10 cellular contexts compared by ENCODE assay signal in the genomic region with DNA sequence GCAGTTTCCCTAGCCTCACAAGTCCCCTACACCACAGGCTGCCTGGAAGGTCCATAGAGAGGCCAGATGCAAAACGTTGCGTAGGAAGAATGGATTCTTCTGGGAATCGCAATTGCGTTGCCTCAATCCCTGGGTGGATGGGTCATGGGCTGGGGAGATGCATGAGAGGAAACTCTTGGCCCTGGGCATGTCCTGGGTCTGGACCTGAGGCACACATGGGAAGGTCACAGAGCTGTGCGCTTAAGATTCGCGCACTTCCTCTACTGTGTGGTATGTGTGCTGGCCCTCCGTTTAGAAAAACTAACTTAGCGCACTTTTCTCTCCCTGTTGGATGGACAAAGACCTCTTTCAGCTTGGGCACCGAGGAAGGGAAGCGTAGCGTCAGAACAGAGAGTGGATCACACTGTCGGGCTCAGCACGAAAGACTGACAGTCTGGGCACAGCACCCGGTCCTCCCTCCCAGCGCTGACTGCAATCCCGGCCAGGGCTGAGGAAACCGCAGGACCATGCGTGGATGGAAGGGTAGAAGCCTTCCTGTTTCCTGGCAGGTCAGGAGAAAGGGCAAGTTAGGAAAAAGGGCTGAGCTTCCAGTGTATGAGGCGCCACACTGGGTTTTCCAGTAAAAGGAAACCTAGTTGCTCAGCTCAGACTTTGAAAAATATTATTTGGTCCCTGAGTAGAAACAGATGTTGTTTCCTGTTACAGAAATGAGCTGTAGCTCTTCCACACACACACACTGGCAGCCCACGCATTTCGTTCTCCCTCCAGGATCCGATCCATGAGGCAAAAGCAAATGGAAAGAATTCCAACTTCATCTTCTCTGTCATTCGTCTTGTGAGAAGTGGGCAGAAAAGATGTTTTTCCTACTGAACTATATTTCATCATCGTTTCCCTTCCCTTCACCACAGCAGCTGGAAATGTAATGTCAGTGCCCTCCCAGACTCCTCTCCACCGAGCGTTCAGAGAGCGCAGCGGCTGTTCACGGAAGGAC.
DNase-seq lines count a peak whose midpoint lies in the region; ATAC-seq, FAIRE-seq and TF ChIP-seq lines count a peak whose summit lies in the region.
"Had no signal": no experiment of that assay in that cellular context is flagged by ENCODE, and none has a peak within 500 bp of the region (broad histone marks: within the 10 kb centered on the region; RNA-seq: fewer than 3 reads in every experiment).

No MANE protein-coding gene starts in this region.

- H3K9me3 Mint-ChIP-seq in astrocyte (ENCODE audit: unreplicated experiment): peaks cover 5% of the 10 kb centered on the region

- H3K4me3 Mint-ChIP-seq in astrocyte (ENCODE audit: unreplicated experiment): no peak overlapping the region

- peaks cover 12% of the 10 kb centered on the region for H3K27me3 ChIP-seq in astrocyte (ENCODE audit: insufficient read depth, low read length)

- TF ChIP-seq CTCF in astrocyte (IDR thresholded peaks at IDR 0.05; ENCODE audit: insufficient read depth, low read depth, low read length) (no peak), kidney (IDR thresholded peaks at IDR 0.05; ENCODE audit: borderline replicate concordance, extremely low read depth, insufficient read depth) (no peak)

- intact Hi-C loops in kidney (cut with DNase I): loop anchor here (10.0 kb wide), 1 partner anchor 75 kb away; no protein-coding TSS in a partner anchor

- no peak for ATAC-seq in GM21576 (IDR thresholded peaks at IDR 0.05; ENCODE audit: unreplicated experiment)

- H3K27ac ChIP-seq in astrocyte (ENCODE audit: low read depth, low read length): peak overlapping the region; percentile 12
- H3K27ac ChIP-seq in kidney (ENCODE audit: low read depth in 2 of 2, low read length in 2 of 2): peak overlapping the region; percentile 51 to 71
- H3K27ac ChIP-seq in skin epidermis: peak overlapping the region in 20 of 21 experiments; percentile 12 to 90 (median 72)

- H2AFZ ChIP-seq in astrocyte (ENCODE audit: low read depth, low read length): peak overlapping the region; percentile 15

- no peaks in the 10 kb centered on the region for H3K79me2 ChIP-seq in astrocyte (ENCODE audit: insufficient read depth, low read length)

- peak overlapping the region; percentile 74 for H3K4me2 ChIP-seq in astrocyte (ENCODE audit: low read length)

- H3K36me3 ChIP-seq in astrocyte (ENCODE audit: insufficient read depth, low read length): no peaks in the 10 kb centered on the region
- H3K36me3 ChIP-seq in kidney (ENCODE audit: control insufficient read depth in 1 of 2, insufficient read depth in 2 of 2, low read length in 2 of 2): no peaks in the 10 kb centered on the region

- DNase-seq in GOT3 (lab: John Stamatoyannopoulos, UW): peak; percentile 13
- DNase-seq in astrocyte (ENCODE audit: low read depth): peak; percentile 82
- DNase-seq in kidney: peak; percentile 84
- no peak for DNase-seq in stimulated activated CD4-positive, alpha-beta T cell treated with anti-CD3 and anti-CD28 coated beads, Interleukin-1b, Interleukin-23, amount 100 ng/mL, for 48 hours
- no peak for DNase-seq in SIG-M5 (lab: John Stamatoyannopoulos, UW)
- DNase-seq in NK-92 (lab: John Stamatoyannopoulos, UW; ENCODE audit: unreplicated experiment): no peak
- DNase-seq: activated CD8-positive, alpha-beta memory T cell treated with anti-CD3 and anti-CD28 coated beads for 24 hours; stimulated activated CD4-positive, alpha-beta T cell treated with anti-CD3 and anti-CD28 coated beads, Interleukin-15, amount 100 ng/mL, for 24 hours had no signal

- FAIRE-seq in astrocyte (lab: Jason Lieb, UNC) (peak; percentile 20), kidney (lab: Jason Lieb, UNC) (no peak)

- H3K36me3 Mint-ChIP-seq in astrocyte (ENCODE audit: low read depth, unreplicated experiment): no peaks in the 10 kb centered on the region

- H3K9me3 ChIP-seq in astrocyte (ENCODE audit: insufficient read depth, low read depth, low read length) (no peaks in the 10 kb centered on the region), kidney (ENCODE audit: control insufficient read depth in 1 of 2, low read length in 2 of 2) (no peaks in the 10 kb centered on the region)

- peaks cover 6% of the 10 kb centered on the region for H3K4me1 Mint-ChIP-seq in astrocyte (ENCODE audit: low read depth, unreplicated experiment)

- peaks cover 39% of the 10 kb centered on the region for H3K27me3 Mint-ChIP-seq in astrocyte (ENCODE audit: low read depth, unreplicated experiment)

- H3K4me1 ChIP-seq in astrocyte (ENCODE audit: insufficient read depth, low read length) (no peaks in the 10 kb centered on the region), kidney (ENCODE audit: control insufficient read depth in 1 of 2, insufficient read depth in 1 of 2, low read depth in 1 of 2, low read length in 2 of 2) (no peaks in the 10 kb centered on the region)

- H3K4me3 ChIP-seq in astrocyte (ENCODE audit: insufficient read depth, low read depth, low read length): peak overlapping the region; percentile 35
- peak overlapping the region; percentile 37 to 43 for H3K4me3 ChIP-seq in kidney (ENCODE audit: low read length in 2 of 2)
- H3K4me3 ChIP-seq in skin epidermis: no peak overlapping the region

- no peak overlapping the region for H3K27ac Mint-ChIP-seq in astrocyte (ENCODE audit: unreplicated experiment)

- no peaks in the 10 kb centered on the region for H4K20me1 ChIP-seq in astrocyte (ENCODE audit: insufficient read depth, low read length)

- peak overlapping the region; percentile 36 for H3K9ac ChIP-seq in astrocyte (ENCODE audit: low read length)
- H3K9ac ChIP-seq in kidney (ENCODE audit: low read length in 2 of 2): peak overlapping the region in 1 of 2 donors; percentile 2

Comparison
In these comparisons a context has a peak if more than half of its experiments do, and no peak if none do; other contexts are left out.
1. DNase-seq: peak in GOT3 (single experiment), astrocyte (single experiment) and kidney (single experiment); none in stimulated activated CD4-positive, alpha-beta T cell treated with anti-CD3 and anti-CD28 coated beads, Interleukin-1b, Interleukin-23, amount 100 ng/mL, for 48 hours (single experiment), SIG-M5 (single experiment) and NK-92 (single experiment).
2. H3K27ac ChIP-seq: peak in every context shown above with its lines; median percentile 72 in skin epidermis; 61 in kidney; 12 in astrocyte.
3. H3K4me3 ChIP-seq: peak in astrocyte (single experiment) and kidney (2 of 2); none in skin epidermis (0 of 7).